In genomic region chr1:173409613-173410012, GRCh38 we compare ENCODE assay signal across 9 cellular contexts.
DNase-seq lines count a peak whose midpoint lies in the region; ATAC-seq and TF ChIP-seq lines count a peak whose summit lies in the region.
"Had no signal": no experiment of that assay in that cellular context is flagged by ENCODE, and none has a peak within 500 bp of the region (broad histone marks: within the 10 kb centered on the region; RNA-seq: fewer than 3 reads in every experiment).

No MANE protein-coding gene starts in this region.

- intact Hi-C loops in CD8-positive, alpha-beta T cell (cut with DNase I, micrococcal nuclease): loop anchor here (5.0 to 10.0 kb wide), 2 partner anchors 582 to 1715 kb away; no protein-coding TSS in a partner anchor

- CTCF ChIA-PET in CD8-positive, alpha-beta T cell (lab: Charles Lee): interaction anchor here (0.6 to 0.7 kb wide), 2 partner anchors 11 to 665 kb away, joined by 3 read pairs; no protein-coding TSS in a partner anchor

- no peak for TF ChIP-seq CTCF in CD8-positive, alpha-beta T cell (IDR thresholded peaks at IDR 0.05)

- peaks cover 24% of the 10 kb centered on the region for H3K36me3 Mint-ChIP-seq in CD8-positive, alpha-beta T cell

- peak in 3 of 7 experiments; percentile 16 to 50 (median 19) for DNase-seq in CD8-positive, alpha-beta T cell
- peak; percentile 88 for DNase-seq in LHCN-M2 (ENCODE audit: low read depth)
- DNase-seq in adipocyte (ENCODE audit: low read depth): peak; percentile 34
- peak; percentile 62 for DNase-seq in medulla oblongata (ENCODE audit: extremely low spot score)
- no peak for DNase-seq in NCI-H1417 treated with DMSO at 0.1 percent for 48 hours (lab: John Stamatoyannopoulos, UW)
- no peak for DNase-seq in stimulated activated CD4-positive, alpha-beta T cell treated with anti-CD3 and anti-CD28 coated beads, Interleukin-12 subunit alpha, Interleukin-12 subunit beta, amount 100 ng/mL, for 4 hours
- no peak for DNase-seq in NCI-H510A (lab: John Stamatoyannopoulos, UW)

- POLR2A ChIA-PET in CD8-positive, alpha-beta T cell (lab: Charles Lee): no interaction called here

- H3K27me3 ChIP-seq in CD8-positive, alpha-beta T cell (ENCODE audit: insufficient read depth, low read length): no peaks in the 10 kb centered on the region
- no peaks in the 10 kb centered on the region for H3K27me3 ChIP-seq in adipocyte (replicated peaks; ENCODE audit: control insufficient read depth, insufficient read depth, low read length)

- peaks cover 35% of the 10 kb centered on the region for H3K4me1 Mint-ChIP-seq in CD8-positive, alpha-beta T cell (ENCODE audit: low read depth)

- peak overlapping the region; percentile 41 for H3K27ac Mint-ChIP-seq in CD8-positive, alpha-beta T cell

- no peak overlapping the region for H3K9ac ChIP-seq in adipocyte (ENCODE audit: low read length)

- peaks cover 31% of the 10 kb centered on the region for H3K4me1 ChIP-seq in CD8-positive, alpha-beta T cell (ENCODE audit: insufficient read depth, low read length)
- peaks cover 22% of the 10 kb centered on the region for H3K4me1 ChIP-seq in adipocyte (ENCODE audit: control insufficient read depth, insufficient read depth, low read length)

- H3K27ac ChIP-seq in CD8-positive, alpha-beta T cell (ENCODE audit: low read depth, low read length): no peak overlapping the region

- no peaks in the 10 kb centered on the region for H3K36me3 ChIP-seq in CD8-positive, alpha-beta T cell (ENCODE audit: insufficient read depth, low read length)
- H3K36me3 ChIP-seq in adipocyte (ENCODE audit: control insufficient read depth, insufficient read depth, low read length, severe bottlenecking): peaks cover 6% of the 10 kb centered on the region

- no peaks in the 10 kb centered on the region for H3K27me3 Mint-ChIP-seq in CD8-positive, alpha-beta T cell (ENCODE audit: low read depth)
- H3K27me3 Mint-ChIP-seq: activated naive CD4-positive, alpha-beta T cell treated with anti-CD3 and anti-CD28 coated beads, Interleukin-2, amount 50 U/mL, for 24 hours had no signal

- H3K4me3 Mint-ChIP-seq in CD8-positive, alpha-beta T cell: peak overlapping the region; percentile 47
- H3K4me3 Mint-ChIP-seq: activated naive CD4-positive, alpha-beta T cell treated with anti-CD3 and anti-CD28 coated beads, Interleukin-2, amount 50 U/mL, for 24 hours had no signal

- peak; percentile 42 for ATAC-seq in CD8-positive, alpha-beta T cell
- no peak for ATAC-seq in HG03175 (IDR thresholded peaks at IDR 0.05; ENCODE audit: unreplicated experiment)

- H3K9me3 Mint-ChIP-seq in CD8-positive, alpha-beta T cell: no peaks in the 10 kb centered on the region
- H3K9me3 Mint-ChIP-seq: activated naive CD4-positive, alpha-beta T cell treated with anti-CD3 and anti-CD28 coated beads, Interleukin-2, amount 50 U/mL, for 24 hours had no signal

- H3K4me3 ChIP-seq in CD8-positive, alpha-beta T cell (ENCODE audit: low read depth, low read length): no peak overlapping the region
- no peak overlapping the region for H3K4me3 ChIP-seq in adipocyte (ENCODE audit: low read length)

- no peaks in the 10 kb centered on the region for H3K9me3 ChIP-seq in CD8-positive, alpha-beta T cell (ENCODE audit: low read length)
- no peaks in the 10 kb centered on the region for H3K9me3 ChIP-seq in adipocyte (ENCODE audit: control insufficient read depth, low read length)

Comparison
In these comparisons a context has a peak if more than half of its experiments do, and no peak if none do; other contexts are left out.
1. DNase-seq: peak in LHCN-M2 (single experiment), adipocyte (single experiment) and medulla oblongata (single experiment); none in NCI-H1417 treated with DMSO at 0.1 percent for 48 hours (single experiment), stimulated activated CD4-positive, alpha-beta T cell treated with anti-CD3 and anti-CD28 coated beads, Interleukin-12 subunit alpha, Interleukin-12 subunit beta, amount 100 ng/mL, for 4 hours (single experiment) and NCI-H510A (single experiment).